2 cellular contexts compared by ENCODE assay signal in the genomic region with DNA sequence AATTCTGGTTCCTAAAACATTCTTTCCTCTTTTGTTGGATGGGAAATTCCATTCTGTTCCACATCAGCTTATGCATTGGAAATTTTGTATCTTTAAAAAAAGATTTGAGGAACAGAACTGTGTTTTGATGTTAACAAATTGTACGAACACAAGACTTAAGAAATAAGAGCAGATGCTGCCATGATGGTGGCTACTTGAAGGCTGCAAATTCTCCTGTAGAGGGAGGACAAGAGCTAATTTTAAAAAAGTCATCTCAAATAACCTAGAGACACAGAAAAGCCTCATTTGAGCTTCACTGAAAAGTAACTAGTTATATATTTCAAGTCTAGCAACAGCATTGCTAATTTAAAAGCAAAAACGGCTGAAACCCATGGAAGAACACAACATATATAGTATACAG.
A peak's percentile ranks its signal among the peaks of the same experiment; 100 is the strongest.
TF ChIP-seq lines count a peak whose summit lies in the region.

No MANE protein-coding gene starts in this region.

TF ChIP-seq in WTC11, 78 proteins besides CTCF, POLR2A, EP300 and RAD21 (continued from another document):
- TF ChIP-seq, protein P1, sequence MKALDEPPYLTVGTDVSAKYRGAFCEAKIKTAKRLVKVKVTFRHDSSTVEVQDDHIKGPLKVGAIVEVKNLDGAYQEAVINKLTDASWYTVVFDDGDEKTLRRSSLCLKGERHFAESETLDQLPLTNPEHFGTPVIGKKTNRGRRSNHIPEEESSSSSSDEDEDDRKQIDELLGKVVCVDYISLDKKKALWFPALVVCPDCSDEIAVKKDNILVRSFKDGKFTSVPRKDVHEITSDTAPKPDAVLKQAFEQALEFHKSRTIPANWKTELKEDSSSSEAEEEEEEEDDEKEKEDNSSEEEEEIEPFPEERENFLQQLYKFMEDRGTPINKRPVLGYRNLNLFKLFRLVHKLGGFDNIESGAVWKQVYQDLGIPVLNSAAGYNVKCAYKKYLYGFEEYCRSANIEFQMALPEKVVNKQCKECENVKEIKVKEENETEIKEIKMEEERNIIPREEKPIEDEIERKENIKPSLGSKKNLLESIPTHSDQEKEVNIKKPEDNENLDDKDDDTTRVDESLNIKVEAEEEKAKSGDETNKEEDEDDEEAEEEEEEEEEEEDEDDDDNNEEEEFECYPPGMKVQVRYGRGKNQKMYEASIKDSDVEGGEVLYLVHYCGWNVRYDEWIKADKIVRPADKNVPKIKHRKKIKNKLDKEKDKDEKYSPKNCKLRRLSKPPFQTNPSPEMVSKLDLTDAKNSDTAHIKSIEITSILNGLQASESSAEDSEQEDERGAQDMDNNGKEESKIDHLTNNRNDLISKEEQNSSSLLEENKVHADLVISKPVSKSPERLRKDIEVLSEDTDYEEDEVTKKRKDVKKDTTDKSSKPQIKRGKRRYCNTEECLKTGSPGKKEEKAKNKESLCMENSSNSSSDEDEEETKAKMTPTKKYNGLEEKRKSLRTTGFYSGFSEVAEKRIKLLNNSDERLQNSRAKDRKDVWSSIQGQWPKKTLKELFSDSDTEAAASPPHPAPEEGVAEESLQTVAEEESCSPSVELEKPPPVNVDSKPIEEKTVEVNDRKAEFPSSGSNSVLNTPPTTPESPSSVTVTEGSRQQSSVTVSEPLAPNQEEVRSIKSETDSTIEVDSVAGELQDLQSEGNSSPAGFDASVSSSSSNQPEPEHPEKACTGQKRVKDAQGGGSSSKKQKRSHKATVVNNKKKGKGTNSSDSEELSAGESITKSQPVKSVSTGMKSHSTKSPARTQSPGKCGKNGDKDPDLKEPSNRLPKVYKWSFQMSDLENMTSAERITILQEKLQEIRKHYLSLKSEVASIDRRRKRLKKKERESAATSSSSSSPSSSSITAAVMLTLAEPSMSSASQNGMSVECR (CRISPR knock-in tag; IDR thresholded peaks at IDR 0.05; ENCODE audit: borderline replicate concordance) = no peak
- TF ChIP-seq MYBL2 (CRISPR knock-in tag; IDR thresholded peaks at IDR 0.05) (no peak), ZNF138 (CRISPR knock-in tag; conservative IDR thresholded peaks at IDR 0.05) (no peak), NR3C1 (CRISPR knock-in tag; conservative IDR thresholded peaks at IDR 0.05; ENCODE audit: low read depth) (no peak), RORB (CRISPR knock-in tag; IDR thresholded peaks at IDR 0.05) (no peak), ZSCAN18 (CRISPR knock-in tag; IDR thresholded peaks at IDR 0.05) (no peak), CREM (CRISPR knock-in tag; IDR thresholded peaks at IDR 0.05) (no peak), JUN (CRISPR knock-in tag; IDR thresholded peaks at IDR 0.05) (no peak)

TF ChIP-seq in HepG2, 621 proteins besides CTCF, POLR2A, EP300 and RAD21:
- TF ChIP-seq ZBTB26 (CRISPR knock-in tag; IDR thresholded peaks at IDR 0.05; ENCODE audit: borderline replicate concordance) (no peak), MTA3 (CRISPR knock-in tag; IDR thresholded peaks at IDR 0.05) (no peak), U2AF1 (optimal IDR thresholded peaks at IDR 0.05; ENCODE audit: low read depth, low read length) (no peak), KMT2A (CRISPR knock-in tag; IDR thresholded peaks at IDR 0.05) (no peak), STAG1 (CRISPR knock-in tag; IDR thresholded peaks at IDR 0.05) (peak; percentile 60), YEATS4 (CRISPR knock-in tag; IDR thresholded peaks at IDR 0.05; ENCODE audit: borderline replicate concordance) (no peak)
